In genomic region chr2:129062160-129062912, GRCh38 we compare ENCODE assay signal across 17 cellular contexts.
DNase-seq lines count a peak whose midpoint lies in the region; ATAC-seq, FAIRE-seq and TF ChIP-seq lines count a peak whose summit lies in the region.
"Had no signal": no experiment of that assay in that cellular context is flagged by ENCODE, and none has a peak within 500 bp of the region (broad histone marks: within the 10 kb centered on the region; RNA-seq: fewer than 3 reads in every experiment).

No MANE protein-coding gene starts in this region.

- no peaks in the 10 kb centered on the region for H3K36me3 ChIP-seq in Loucy (ENCODE audit: insufficient read depth, low read length)
- no peaks in the 10 kb centered on the region for H3K36me3 ChIP-seq in K562 (ENCODE audit: control insufficient read depth, insufficient read depth, low read length)
- no peaks in the 10 kb centered on the region for H3K36me3 ChIP-seq in osteoblast (ENCODE audit: insufficient read depth, low read length)
- H3K36me3 ChIP-seq in OCI-LY7 (ENCODE audit: insufficient read depth, low read length): no peaks in the 10 kb centered on the region
- H3K36me3 ChIP-seq: BLaER1 treated with 17β-estradiol and CSF1 and Interleukin-3, amounts not matched to agents 10 nM and 100 nM had no signal

- H3K79me2 ChIP-seq in Loucy (ENCODE audit: insufficient read depth, low read length) (no peaks in the 10 kb centered on the region), K562 (ENCODE audit: control insufficient read depth, insufficient read depth, low read length) (no peaks in the 10 kb centered on the region), osteoblast (ENCODE audit: insufficient read depth, low read length) (no peaks in the 10 kb centered on the region), OCI-LY7 (ENCODE audit: insufficient read depth, low read depth, low read length) (no peaks in the 10 kb centered on the region)

- H3K4me2 ChIP-seq in Loucy (ENCODE audit: low read depth, low read length, poor library complexity, severe bottlenecking) (peak overlapping the region; percentile 68), K562 (ENCODE audit: insufficient read depth, low read length) (no peak overlapping the region), osteoblast (ENCODE audit: insufficient read depth, low read length) (no peak overlapping the region), OCI-LY7 (ENCODE audit: low read length) (no peak overlapping the region)

- H3K9me2 ChIP-seq in Loucy (replicated peaks; ENCODE audit: low read depth, low read length) (no peaks in the 10 kb centered on the region), OCI-LY7 (ENCODE audit: insufficient read depth, low read length) (no peaks in the 10 kb centered on the region)

- POLR2A ChIA-PET in K562 (lab: Yijun Ruan, JAX): interaction anchor here (0.5 kb wide), 1 partner anchor 348 kb away, joined by 3 read pairs; no protein-coding TSS in a partner anchor
- POLR2A ChIA-PET in OCI-LY7 (lab: Charles Lee): no interaction called here

- peak; percentile 31 for FAIRE-seq in GM12891 (lab: Jason Lieb, UNC)
- no peak for FAIRE-seq in K562 (lab: Jason Lieb, UNC)

- TF ChIP-seq RAD21 in K562 (CRISPR knock-in tag; conservative IDR thresholded peaks at IDR 0.05 in 1 of 2, IDR thresholded peaks at IDR 0.05 in 1 of 2): no peak

- H3K9ac ChIP-seq in Loucy (ENCODE audit: low read depth, low read length, poor library complexity, severe bottlenecking) (peak overlapping the region; percentile 82), K562 (ENCODE audit: insufficient read depth in 1 of 2, low read depth in 2 of 2, low read length in 2 of 2) (no peak overlapping the region)
- H3K9ac ChIP-seq: BLaER1 treated with 17β-estradiol and CSF1 and Interleukin-3, amounts not matched to agents 10 nM and 100 nM had no signal

- DNase-seq in GM12891 (ENCODE audit: insufficient read length, low spot score) (no peak), K562 (ENCODE audit: extremely low read depth in 1 of 4, low spot score in 3 of 4) (no peak), osteoblast (ENCODE audit: insufficient read length, low spot score, missing footprints) (peak; percentile 42), OCI-LY7 (ENCODE audit: low spot score) (no peak), occipital lobe (lab: John Stamatoyannopoulos, UW) (no peak)
- DNase-seq: CD8-positive, alpha-beta memory T cell; DMS53; EL; H9; NCI-H1436; NCI-H1930; NCI-H226; NCI-H524 treated with DMSO at 0.1 percent for 48 hours; PC-3 had no signal

- no peaks in the 10 kb centered on the region for H3K9me3 ChIP-seq in Loucy (ENCODE audit: insufficient read depth, low read depth, low read length)
- H3K9me3 ChIP-seq in K562 (replicated peaks; ENCODE audit: control insufficient read depth, insufficient read depth, low read depth, low read length): no peaks in the 10 kb centered on the region
- peaks cover 3% of the 10 kb centered on the region for H3K9me3 ChIP-seq in osteoblast (ENCODE audit: low read depth, low read length)
- H3K9me3 ChIP-seq in OCI-LY7 (ENCODE audit: low read length): no peaks in the 10 kb centered on the region
- H3K9me3 ChIP-seq: BLaER1 treated with 17β-estradiol and CSF1 and Interleukin-3, amounts not matched to agents 10 nM and 100 nM had no signal

- H3K27me3 ChIP-seq in Loucy (ENCODE audit: insufficient read depth, low read length, poor library complexity, severe bottlenecking): no peaks in the 10 kb centered on the region
- H3K27me3 ChIP-seq in K562 (ENCODE audit: control insufficient read depth in 2 of 2, insufficient read depth in 2 of 2, low read length in 2 of 2): peaks cover 0 to 6% of the 10 kb centered on the region in 2 experiments; a peak in 1 of 5 replicates
- no peaks in the 10 kb centered on the region for H3K27me3 ChIP-seq in osteoblast (ENCODE audit: insufficient read depth, low read length)
- H3K27me3 ChIP-seq: BLaER1 treated with 17β-estradiol and CSF1 and Interleukin-3, amounts not matched to agents 10 nM and 100 nM had no signal

- WGBS in K562 (ENCODE audit: insufficient coverage, low coverage, missing lambda C conversion rate): 3% methylated on average over 8 of the region's 8 CpGs

- intact Hi-C loops in K562 (cut with micrococcal nuclease): no loop called here
- intact Hi-C loops in OCI-LY7 (cut with micrococcal nuclease; ENCODE audit: unreplicated experiment): no loop called here

- ATAC-seq in K562: no peak
- ATAC-seq in GM21576 (IDR thresholded peaks at IDR 0.05; ENCODE audit: unreplicated experiment): no peak
- ATAC-seq: PC-3 had no signal

- H3K4me1 ChIP-seq in Loucy (ENCODE audit: insufficient read depth, low read length, poor library complexity, severe bottlenecking): peaks cover 65% of the 10 kb centered on the region
- no peaks in the 10 kb centered on the region for H3K4me1 ChIP-seq in K562 (replicated peaks in 1 of 2; ENCODE audit: control insufficient read depth in 2 of 2, insufficient read depth in 2 of 2, low read length in 2 of 2)
- no peaks in the 10 kb centered on the region for H3K4me1 ChIP-seq in osteoblast (ENCODE audit: insufficient read depth, low read length)
- H3K4me1 ChIP-seq in OCI-LY7 (ENCODE audit: insufficient read depth, low read length, poor library complexity, severe bottlenecking): no peaks in the 10 kb centered on the region

- no peak overlapping the region for H3K4me3 ChIP-seq in Loucy (ENCODE audit: low read length, poor library complexity, severe bottlenecking)
- H3K4me3 ChIP-seq in K562: no peak overlapping the region
- H3K4me3 ChIP-seq in osteoblast (ENCODE audit: insufficient read depth, low read length): no peak overlapping the region
- no peak overlapping the region for H3K4me3 ChIP-seq in OCI-LY7 (ENCODE audit: low read depth, low read length, poor library complexity, severe bottlenecking)
- H3K4me3 ChIP-seq: BLaER1 treated with 17β-estradiol and CSF1 and Interleukin-3, amounts not matched to agents 10 nM and 100 nM had no signal

- no peaks in the 10 kb centered on the region for H3K9me1 ChIP-seq in K562 (ENCODE audit: control insufficient read depth, insufficient read depth, low read length)

- in situ Hi-C loops in K562 (cut with MboI): no loop called here

- TF ChIP-seq POLR2A in GM12891 (IDR thresholded peaks at IDR 0.05; ENCODE audit: low read depth, low read length) (no peak), K562 (conservative IDR thresholded peaks at IDR 0.05) (no peak)

- H2AFZ ChIP-seq in Loucy (ENCODE audit: low read length): no peak overlapping the region
- H2AFZ ChIP-seq in K562 (ENCODE audit: low read depth, low read length): no peak overlapping the region
- H2AFZ ChIP-seq in osteoblast (ENCODE audit: low read length): no peak overlapping the region
- no peak overlapping the region for H2AFZ ChIP-seq in OCI-LY7 (ENCODE audit: low read length)

- TF ChIP-seq CTCF in Loucy (conservative IDR thresholded peaks at IDR 0.05; ENCODE audit: low read length) (no peak), K562 (IDR thresholded peaks at IDR 0.05 in 2 of 3, conservative IDR thresholded peaks at IDR 0.05 in 1 of 3; ENCODE audit: insufficient read depth in 2 of 3, low read depth in 1 of 3, low read length in 3 of 3) (no peak), osteoblast (IDR thresholded peaks at IDR 0.05; ENCODE audit: extremely low read depth, low read depth, low read length) (no peak), OCI-LY7 (conservative IDR thresholded peaks at IDR 0.05; ENCODE audit: low read length) (no peak)

- no peak overlapping the region for H3K27ac ChIP-seq in K562 (ENCODE audit: extremely low read depth, low read depth, low read length)
- no peak overlapping the region for H3K27ac ChIP-seq in osteoblast (ENCODE audit: low read depth, low read length)
- H3K27ac ChIP-seq in OCI-LY7 (ENCODE audit: low read depth, low read length, poor library complexity, severe bottlenecking): no peak overlapping the region
- H3K27ac ChIP-seq: BLaER1 treated with 17β-estradiol and CSF1 and Interleukin-3, amounts not matched to agents 10 nM and 100 nM had no signal

- BruUV-seq in K562 (replicated peaks; lab: Mats Ljungman, UMichigan): no TSS peak
- BruUV-seq in OCI-LY7 (replicated peaks; lab: Mats Ljungman, UMichigan): no TSS peak

- H4K20me1 ChIP-seq in Loucy (ENCODE audit: insufficient read depth, low read length, poor library complexity, severe bottlenecking): no peaks in the 10 kb centered on the region
- H4K20me1 ChIP-seq in K562 (replicated peaks; ENCODE audit: control insufficient read depth, insufficient read depth, low read length): no peaks in the 10 kb centered on the region; the same call in 1 of the 2 replicates
- H4K20me1 ChIP-seq in osteoblast (ENCODE audit: insufficient read depth, low read length): no peaks in the 10 kb centered on the region
- H4K20me1 ChIP-seq in OCI-LY7 (ENCODE audit: insufficient read depth, low read length): no peaks in the 10 kb centered on the region
- H4K20me1 ChIP-seq: BLaER1 treated with 17β-estradiol and CSF1 and Interleukin-3, amounts not matched to agents 10 nM and 100 nM had no signal

- H3F3A ChIP-seq in Loucy (ENCODE audit: low read depth): peaks cover 5% of the 10 kb centered on the region; the same call in 1 of the 2 replicates

- CTCF ChIA-PET in K562 (lab: Yijun Ruan, JAX; ENCODE audit: low intra/inter-chr PET ratio): no interaction called here
- CTCF ChIA-PET in OCI-LY7 (lab: Charles Lee; ENCODE audit: unreplicated experiment): no interaction called here

- TF ChIP-seq EP300 in K562 (IDR thresholded peaks at IDR 0.05; ENCODE audit: low read length): no peak

TF ChIP-seq in GM12891, 5 proteins besides CTCF, POLR2A, EP300 and RAD21:
- no peak for TF ChIP-seq POLR2AphosphoS5 (IDR thresholded peaks at IDR 0.05; ENCODE audit: low read depth, low read length)
- TF ChIP-seq PAX5 (IDR thresholded peaks at IDR 0.05; ENCODE audit: insufficient read depth, low read length, severe bottlenecking): no peak
- no peak for TF ChIP-seq POU2F2 (IDR thresholded peaks at IDR 0.05; ENCODE audit: low read depth, low read length)
- no peak for TF ChIP-seq SPI1 (IDR thresholded peaks at IDR 0.05; ENCODE audit: low read depth, low read length)
- no peak for TF ChIP-seq TAF1 (IDR thresholded peaks at IDR 0.05; ENCODE audit: low read depth, low read length)

TF ChIP-seq in K562, 482 proteins besides CTCF, POLR2A, EP300 and RAD21 (continues in another document):
- TF ChIP-seq ZNF316 (IDR thresholded peaks at IDR 0.05): peak; percentile 63
- no peak for TF ChIP-seq ATF4 (CRISPR knock-in tag; IDR thresholded peaks at IDR 0.05)
- TF ChIP-seq C11orf30 (IDR thresholded peaks at IDR 0.05; ENCODE audit: low read depth): peak; percentile 56
- TF ChIP-seq MAFG (tag; conservative IDR thresholded peaks at IDR 0.05): peak; percentile 31; the same call in 1 of the 2 replicates
- 0 out of 2 replicates have a peak, but pooled peaks have one; percentile 18 for TF ChIP-seq NFE2 (IDR thresholded peaks at IDR 0.05; ENCODE audit: low read depth)
